8 cellular contexts compared by ENCODE assay signal in genomic region chr10:47699854-47700253, GRCh38.
A peak's percentile ranks its signal among the peaks of the same experiment; 100 is the strongest.
DNase-seq lines count a peak whose midpoint lies in the region; TF ChIP-seq lines count a peak whose summit lies in the region.
"Not testable (repeated sequence)": the region's sequence is repeated elsewhere in the genome, so short reads cannot be mapped to it uniquely, and the experiment has no call there.

No MANE protein-coding gene starts in this region.

- H4K20me1 ChIP-seq in mammary epithelial cell (ENCODE audit: insufficient read depth, low read length): not testable (repeated sequence)

- TF ChIP-seq CTCF in RWPE1 (conservative IDR thresholded peaks at IDR 0.05; ENCODE audit: low read depth); mammary epithelial cell (conservative IDR thresholded peaks at IDR 0.05 in 1 of 2, IDR thresholded peaks at IDR 0.05 in 1 of 2; ENCODE audit: extremely low read depth in 1 of 2, insufficient read depth in 1 of 2, low read depth in 1 of 2, low read length in 2 of 2); epithelial cell of esophagus (IDR thresholded peaks at IDR 0.05; ENCODE audit: insufficient read depth, low read depth, low read length, missing control alignments); fibroblast of pulmonary artery (IDR thresholded peaks at IDR 0.05; ENCODE audit: low read length, missing control alignments): not testable (repeated sequence)

- DNase-seq in A172 (ENCODE audit: low spot score) (peak; percentile 14), EH (ENCODE audit: low read depth) (peak; percentile 65), HT1080 (ENCODE audit: low read depth) (peak; percentile 10), mammary epithelial cell (peak; percentile 1), epithelial cell of esophagus (ENCODE audit: low read depth) (peak; percentile 23), fibroblast of pulmonary artery (ENCODE audit: low read depth) (peak; percentile 33), kidney tubule cell (ENCODE audit: low spot score) (peak; percentile 47)
- not testable (repeated sequence) for DNase-seq in RWPE1 (ENCODE audit: low spot score)

- H3K27ac ChIP-seq in RWPE1 (peak overlapping the region; percentile 54; the same call in 1 of the 2 replicates), mammary epithelial cell (ENCODE audit: insufficient read depth, low read depth, low read length) (peak overlapping the region; percentile 22)

- H2AFZ ChIP-seq in mammary epithelial cell (ENCODE audit: low read depth, low read length): not testable (repeated sequence)

- in situ Hi-C loops in mammary epithelial cell (cut with MboI; ENCODE audit: low sequenced_read_pairs in 2 of 2): not testable (repeated sequence)

- H3K9ac ChIP-seq in mammary epithelial cell (ENCODE audit: insufficient read depth, low read length): not testable (repeated sequence)

- CTCF ChIA-PET in RWPE1 (lab: Yijun Ruan, JAX); mammary epithelial cell (lab: Charles Lee; ENCODE audit: low non-redundant PET): not testable (repeated sequence)

- not testable (repeated sequence) for H3K27me3 ChIP-seq in mammary epithelial cell (ENCODE audit: insufficient read depth, low read length)

- not testable (repeated sequence) for H3K9me3 ChIP-seq in mammary epithelial cell (replicated peaks; ENCODE audit: insufficient read depth, low read length)

- not testable (repeated sequence) for H3K36me3 ChIP-seq in mammary epithelial cell (ENCODE audit: insufficient read depth, low read length)

- POLR2A ChIA-PET in RWPE1 (lab: Yijun Ruan, JAX; ENCODE audit: low non-redundant PET): not testable (repeated sequence)

- dilution Hi-C loops in mammary epithelial cell (cut with HindIII; ENCODE audit: low sequenced_read_pairs): not testable (repeated sequence)

- H3K4me3 ChIP-seq in mammary epithelial cell (replicated peaks in 1 of 3; ENCODE audit: insufficient read depth in 1 of 3, low read depth in 2 of 3, low read length in 3 of 3); epithelial cell of esophagus (ENCODE audit: low read length); fibroblast of pulmonary artery (replicated peaks; ENCODE audit: low read depth, low read length): not testable (repeated sequence)

- H3K79me2 ChIP-seq in mammary epithelial cell (ENCODE audit: insufficient read depth, low read length): not testable (repeated sequence)

- not testable (repeated sequence) for H3K4me1 ChIP-seq in mammary epithelial cell (ENCODE audit: insufficient read depth, low read length)

- intact Hi-C loops in mammary epithelial cell (cut with micrococcal nuclease): not testable (repeated sequence)

- H3K4me2 ChIP-seq in mammary epithelial cell (ENCODE audit: insufficient read depth, low read depth, low read length): not testable (repeated sequence)

- not testable (repeated sequence) for BruUV-seq in mammary epithelial cell (replicated peaks; lab: Mats Ljungman, UMichigan)
